ENCODE assay signal across 16 cellular contexts in genomic region chr7:112257073-112257472, GRCh38. TPM values are rescaled to one million over a fixed set of nuclear protein-coding genes. Genes with fewer than 3 reads are reported as not detected.
DNase-seq lines count a peak whose midpoint lies in the region; ATAC-seq, FAIRE-seq and TF ChIP-seq lines count a peak whose summit lies in the region.
"Had no signal": no experiment of that assay in that cellular context is flagged by ENCODE, and none has a peak within 500 bp of the region (broad histone marks: within the 10 kb centered on the region; RNA-seq: fewer than 3 reads in every experiment).

No MANE protein-coding gene starts in this region.

- intact Hi-C loops in body of pancreas (cut with DNase I): no loop called here
- intact Hi-C loops in right lobe of liver (cut with DNase I): no loop called here
- intact Hi-C loops in spleen (cut with DNase I; ENCODE audit: low total_unique reads): no loop called here

- H3K4me2 ChIP-seq in A549: peak overlapping the region; percentile 15; the same call in 1 of the 3 replicates

- TF ChIP-seq POLR2A in A549 (IDR thresholded peaks at IDR 0.05; ENCODE audit: low read length) (no peak), body of pancreas (IDR thresholded peaks at IDR 0.05) (no peak), right lobe of liver (IDR thresholded peaks at IDR 0.05) (no peak), spleen (IDR thresholded peaks at IDR 0.05) (no peak), suprapubic skin (IDR thresholded peaks at IDR 0.05) (no peak)

- POLR2A ChIA-PET in A549 (lab: Yijun Ruan, JAX): no interaction called here

- ATAC-seq in A549 (no peak), body of pancreas (peak; percentile 80), right lobe of liver (peak; percentile 40 to 81 (median 62)), GM18870 (IDR thresholded peaks at IDR 0.05; ENCODE audit: unreplicated experiment) (no peak)
- ATAC-seq: Panc1, SK-N-SH treated with all-trans-retinoic acid at 6 μM for 48 hours had no signal

- FAIRE-seq in A549 (lab: Jason Lieb, UNC): no peak
- FAIRE-seq: H1 had no signal

- CTCF ChIA-PET in A549 (lab: Yijun Ruan, JAX): no interaction called here

- no peaks in the 10 kb centered on the region for H3K27me3 ChIP-seq in body of pancreas
- H3K27me3 ChIP-seq in right lobe of liver: no peaks in the 10 kb centered on the region
- no peaks in the 10 kb centered on the region for H3K27me3 ChIP-seq in spleen (replicated peaks in 1 of 7)
- no peaks in the 10 kb centered on the region for H3K27me3 ChIP-seq in suprapubic skin

- H3K36me3 ChIP-seq in body of pancreas (replicated peaks in 1 of 2; ENCODE audit: insufficient read depth in 1 of 2, low read depth in 2 of 2) (no peaks in the 10 kb centered on the region), right lobe of liver (no peaks in the 10 kb centered on the region), spleen (no peaks in the 10 kb centered on the region), suprapubic skin (no peaks in the 10 kb centered on the region)

- DNase-seq in A549 (ENCODE audit: low read depth in 1 of 2, low spot score in 1 of 2) (no peak), NCI-H146 treated with DMSO at 0.1 percent for 48 hours (lab: John Stamatoyannopoulos, UW; ENCODE audit: unreplicated experiment) (peak; percentile 51), body of pancreas (no peak), right lobe of liver (no peak), spleen (no peak), suprapubic skin (ENCODE audit: low spot score in 2 of 2) (no peak), glomerular visceral epithelial cell (ENCODE audit: extremely low spot score) (no peak)
- DNase-seq: DMS79; Karpas-422; NCI-H187; NCI-H446; NK-92 treated with Interleukin-12 subunit alpha and Interleukin-12 subunit beta, amount 100 ng/mL, for 24 hours had no signal

- no peak for TF ChIP-seq RAD21 in A549 (conservative IDR thresholded peaks at IDR 0.05 in 1 of 2, IDR thresholded peaks at IDR 0.05 in 1 of 2)

- 72% methylated on average over 2 of the region's 2 CpGs for WGBS in A549 (ENCODE audit: missing lambda C conversion rate)
- WGBS in body of pancreas, 2 donors: 31 to 37% methylated on average over 2 of the region's 2 CpGs
- WGBS in right lobe of liver (ENCODE audit: insufficient coverage, low coverage, low lambda C conversion rate, missing lambda C conversion rate): 59% methylated on average over 2 of the region's 2 CpGs
- 95 to 99% (median 96%) methylated on average over 2 of the region's 2 CpGs for WGBS in spleen, 5 donors
- WGBS in suprapubic skin: 80% methylated on average over 2 of the region's 2 CpGs

- no peak for TF ChIP-seq CTCF in A549 (IDR thresholded peaks at IDR 0.05)
- TF ChIP-seq CTCF in body of pancreas (IDR thresholded peaks at IDR 0.05): no peak
- no peak for TF ChIP-seq CTCF in right lobe of liver (IDR thresholded peaks at IDR 0.05)
- no peak for TF ChIP-seq CTCF in spleen (IDR thresholded peaks at IDR 0.05 in 8 of 11, conservative IDR thresholded peaks at IDR 0.05 in 3 of 11)
- TF ChIP-seq CTCF in suprapubic skin (IDR thresholded peaks at IDR 0.05): no peak

- H3K27ac ChIP-seq in A549 (no peak overlapping the region), body of pancreas (peak overlapping the region in 1 of 4 donors; percentile 34), right lobe of liver (no peak overlapping the region), spleen (no peak overlapping the region), suprapubic skin (no peak overlapping the region)

- H3K4me1 ChIP-seq in A549: peaks cover 21% of the 10 kb centered on the region
- H3K4me1 ChIP-seq in body of pancreas: peaks cover 19% of the 10 kb centered on the region
- peaks cover 0 to 21% (median 0%) of the 10 kb centered on the region in 4 donors for H3K4me1 ChIP-seq in right lobe of liver
- peaks cover 0 to 14% (median 2%) of the 10 kb centered on the region in 6 donors for H3K4me1 ChIP-seq in spleen
- H3K4me1 ChIP-seq in suprapubic skin: peaks cover 7% of the 10 kb centered on the region

- TF ChIP-seq EP300 in A549 (IDR thresholded peaks at IDR 0.05) (no peak), suprapubic skin (IDR thresholded peaks at IDR 0.05) (no peak)

- no peak overlapping the region for H3K4me3 ChIP-seq in A549
- no peak overlapping the region for H3K4me3 ChIP-seq in body of pancreas
- H3K4me3 ChIP-seq in right lobe of liver: no peak overlapping the region
- no peak overlapping the region for H3K4me3 ChIP-seq in spleen
- H3K4me3 ChIP-seq in suprapubic skin: no peak overlapping the region

- H3K9me3 ChIP-seq in A549: no peaks in the 10 kb centered on the region
- H3K9me3 ChIP-seq in body of pancreas: no peaks in the 10 kb centered on the region
- no peaks in the 10 kb centered on the region for H3K9me3 ChIP-seq in right lobe of liver
- H3K9me3 ChIP-seq in spleen: no peaks in the 10 kb centered on the region
- no peaks in the 10 kb centered on the region for H3K9me3 ChIP-seq in suprapubic skin

TF ChIP-seq in A549, 52 proteins besides CTCF, POLR2A, EP300 and RAD21:
- TF ChIP-seq HOXB13 (CRISPR knock-in tag; IDR thresholded peaks at IDR 0.05; ENCODE audit: low read depth) (no peak), HOXB5 (CRISPR knock-in tag; IDR thresholded peaks at IDR 0.05) (no peak), RFX5 (IDR thresholded peaks at IDR 0.05) (no peak), E2F6 (IDR thresholded peaks at IDR 0.05; ENCODE audit: borderline replicate concordance, low read depth) (no peak), ESRRA (IDR thresholded peaks at IDR 0.05; ENCODE audit: borderline replicate concordance, low read length) (no peak), REST (IDR thresholded peaks at IDR 0.05) (no peak), GATA3 (IDR thresholded peaks at IDR 0.05; ENCODE audit: borderline replicate concordance) (no peak), FOSB (CRISPR knock-in tag; IDR thresholded peaks at IDR 0.05) (no peak), ZNF302 (CRISPR knock-in tag; IDR thresholded peaks at IDR 0.05) (no peak), CHD2 (IDR thresholded peaks at IDR 0.05; ENCODE audit: low read length, partially characterized antibody) (no peak), FOSL2 (IDR thresholded peaks at IDR 0.05) (no peak), FOSL2 (CRISPR knock-in tag; IDR thresholded peaks at IDR 0.05) (no peak), CBX2 (IDR thresholded peaks at IDR 0.05; ENCODE audit: borderline replicate concordance, low read depth) (no peak), ZC3H11A (IDR thresholded peaks at IDR 0.05) (no peak)

RNA-seq across cellular contexts. Expression of gene ZNF277, which starts 50.6 kb away (rescaled TPM):
- polyA plus RNA-seq in A549 (2011; rRNA removed) (25.8 and 31.9 TPM in 2 replicates), A549 (2017; fragmentation: RNase III; extraction: RNeasy Plus Mini Kit Qiagen cat#74134 plus additional on column Dnase treatment) (18.5 to 23.4 TPM (median 22.5 TPM) in 3 replicates), spleen (10 to 100 TPM; 14.5 to 19.0 (median 18.8) TPM)
- 5.0 and 5.7 TPM in 2 replicates for polyA plus RNA-seq in A549 (2012; cell fraction: cytosol; rRNA removed)
- polyA plus RNA-seq in A549 (2012; cell fraction: nucleus; rRNA removed): 1.7 and 3.4 TPM in 2 replicates
- polyA minus RNA-seq in A549 (2011; rRNA and poly(A)+ RNA removed): 12.8 and 21.0 TPM in 2 replicates
- total RNA-seq in body of pancreas (10 to 100 TPM; 12.9 to 34.0 TPM), right lobe of liver (10 to 100 TPM; 11.2 to 20.9 (median 13.1) TPM), spleen (10 to 100 TPM; 17.9 to 36.1 (median 20.6) TPM), suprapubic skin (10 to 100 TPM; 16.5 to 31.9 (median 25.5) TPM)

RNA-seq across cellular contexts. Expression of gene DOCK4, which starts 50.9 kb away (rescaled TPM):
- polyA plus RNA-seq in A549 (2011; rRNA removed): 13.6 and 15.7 TPM in 2 replicates
- 4.8 and 5.8 TPM in 2 replicates for polyA plus RNA-seq in A549 (2012; cell fraction: cytosol; rRNA removed)
- 11.1 and 13.1 TPM in 2 replicates for polyA plus RNA-seq in A549 (2012; cell fraction: nucleus; rRNA removed)
- 12.4 to 15.9 TPM (median 13.7 TPM) in 3 replicates for polyA plus RNA-seq in A549 (2017; fragmentation: RNase III; extraction: RNeasy Plus Mini Kit Qiagen cat#74134 plus additional on column Dnase treatment)
- polyA minus RNA-seq in A549 (2011; rRNA and poly(A)+ RNA removed): 24.5 and 35.2 TPM in 2 replicates
- total RNA-seq in body of pancreas: 10 to 100 TPM; 24.9 to 34.6 TPM
- total RNA-seq in right lobe of liver: 10 to 100 TPM in 5 of 6 experiments, 1 to 10 TPM in 1; 9.4 to 29.9 (median 22.8) TPM
- total RNA-seq in spleen: 10 to 100 TPM; 11.4 to 26.9 (median 15.9) TPM
- polyA plus RNA-seq in spleen: 1 to 10 TPM; 1.4 to 3.4 (median 1.5) TPM
- 10 to 100 TPM in 2 of 4 donors, 1 to 10 TPM in 2; 6.4 to 20.5 (median 9.7) TPM for total RNA-seq in suprapubic skin

Comparison
In these comparisons a context has a peak if more than half of its experiments do, and no peak if none do; other contexts are left out.
1. ATAC-seq: peak in body of pancreas (single experiment) and right lobe of liver (4 of 4); none in A549 (0 of 2) and GM18870 (single experiment).